In genomic region chr3:141707741-141708203, GRCh38 we compare ENCODE assay signal across 16 cellular contexts. TPM values are rescaled to one million over a fixed set of nuclear protein-coding genes. Genes with fewer than 3 reads are reported as not detected.
DNase-seq lines count a peak whose midpoint lies in the region; ATAC-seq and TF ChIP-seq lines count a peak whose summit lies in the region.
"Had no signal": no experiment of that assay in that cellular context is flagged by ENCODE, and none has a peak within 500 bp of the region (broad histone marks: within the 10 kb centered on the region; RNA-seq: fewer than 3 reads in every experiment).

No MANE protein-coding gene starts in this region.

- H3K9me2 ChIP-seq in SK-N-SH = no peaks in the 10 kb centered on the region

- H3K27me3 ChIP-seq in SK-N-SH (ENCODE audit: insufficient read depth) = no peaks in the 10 kb centered on the region
- H3K27me3 ChIP-seq in fibroblast of lung (ENCODE audit: control insufficient read depth, insufficient read depth, low read length) = no peaks in the 10 kb centered on the region
- H3K27me3 ChIP-seq in smooth muscle cell (ENCODE audit: low read depth) = no peaks in the 10 kb centered on the region
- peaks cover 15% of the 10 kb centered on the region for H3K27me3 ChIP-seq in foreskin keratinocyte
- H3K27me3 ChIP-seq in gastroesophageal sphincter = no peaks in the 10 kb centered on the region
- H3K27me3 ChIP-seq: right lobe of liver, stomach had no signal

- TF ChIP-seq CTCF in SK-N-SH (IDR thresholded peaks at IDR 0.05) (no peak), fibroblast of lung (conservative IDR thresholded peaks at IDR 0.05 in 1 of 2, IDR thresholded peaks at IDR 0.05 in 1 of 2; ENCODE audit: low read depth in 1 of 2, low read length in 2 of 2) (no peak), smooth muscle cell (IDR thresholded peaks at IDR 0.05; ENCODE audit: borderline replicate concordance, insufficient read depth, poor library complexity, severe bottlenecking) (no peak), foreskin keratinocyte (conservative IDR thresholded peaks at IDR 0.05) (no peak), gastroesophageal sphincter (IDR thresholded peaks at IDR 0.05) (no peak)

- H3K79me2 ChIP-seq in SK-N-SH (ENCODE audit: insufficient read depth) (no peaks in the 10 kb centered on the region), fibroblast of lung (ENCODE audit: control insufficient read depth, insufficient read depth, low read length) (no peaks in the 10 kb centered on the region), smooth muscle cell (ENCODE audit: low read depth) (no peaks in the 10 kb centered on the region)

- H2AFZ ChIP-seq in SK-N-SH (ENCODE audit: low read depth) (peak overlapping the region; percentile 53; the same call in 1 of the 2 replicates), fibroblast of lung (ENCODE audit: low read length) (peak overlapping the region; percentile 58), smooth muscle cell (ENCODE audit: low read depth) (peak overlapping the region; percentile 0)

- H3K9ac ChIP-seq in SK-N-SH (no peak overlapping the region), fibroblast of lung (ENCODE audit: insufficient read depth, low read length) (no peak overlapping the region), smooth muscle cell (ENCODE audit: low read depth) (no peak overlapping the region)

- H3K4me3 ChIP-seq in SK-N-SH (ENCODE audit: low read depth in 2 of 2, low read length in 1 of 2) (no peak overlapping the region), fibroblast of lung (replicated peaks in 1 of 4; ENCODE audit: control extremely low read depth in 1 of 4, insufficient read depth in 1 of 4, low read depth in 3 of 4, low read length in 4 of 4) (no peak overlapping the region), smooth muscle cell (no peak overlapping the region), gastroesophageal sphincter (no peak overlapping the region)
- H3K4me3 ChIP-seq: right lobe of liver, stomach had no signal

- DNase-seq in ELR (ENCODE audit: low read depth) (peak; percentile 48), SK-N-SH (no peak), fibroblast of lung (ENCODE audit: low read depth in 2 of 2) (peak; percentile 34 to 75), smooth muscle cell (lab: John Stamatoyannopoulos, UW; ENCODE audit: unreplicated experiment) (no peak), foreskin keratinocyte (no peak)
- no peak for DNase-seq in activated naive CD4-positive, alpha-beta T cell (lab: John Stamatoyannopoulos, UW)
- DNase-seq: activated CD4-positive, CD25-positive, alpha-beta regulatory T cell; activated CD8-positive, alpha-beta memory T cell treated with anti-CD3 and anti-CD28 coated beads, Interleukin-2, amount 50 U/mL, for 4 hours; activated naive CD8-positive, alpha-beta T cell treated with anti-CD3 and anti-CD28 coated beads for 36 hours; CD8-positive, alpha-beta T cell; GF-D8; H9; right lobe of liver; stomach had no signal

- H3K9me3 ChIP-seq in SK-N-SH (no peaks in the 10 kb centered on the region), fibroblast of lung (ENCODE audit: control insufficient read depth, insufficient read depth, low read depth, low read length) (no peaks in the 10 kb centered on the region), smooth muscle cell (replicated peaks; ENCODE audit: low read depth) (no peaks in the 10 kb centered on the region), gastroesophageal sphincter (no peaks in the 10 kb centered on the region)
- H3K9me3 ChIP-seq: right lobe of liver, stomach had no signal

- H3K27ac ChIP-seq in SK-N-SH (ENCODE audit: low read depth in 2 of 2, low read length in 1 of 2) (peak overlapping the region; percentile 65 to 66; a peak in 3 of 4 replicates), fibroblast of lung (ENCODE audit: insufficient read depth, low read length) (peak overlapping the region; percentile 2), smooth muscle cell (ENCODE audit: low read depth) (no peak overlapping the region), foreskin keratinocyte (no peak overlapping the region), gastroesophageal sphincter (peak overlapping the region in 1 of 4 donors; percentile 6)
- H3K27ac ChIP-seq: right lobe of liver had no signal

- H3F3A ChIP-seq in SK-N-SH (replicated peaks; ENCODE audit: insufficient read depth) (peaks cover 6% of the 10 kb centered on the region), smooth muscle cell (ENCODE audit: low read depth) (no peaks in the 10 kb centered on the region)

- H4K20me1 ChIP-seq in SK-N-SH (ENCODE audit: insufficient read depth) (no peaks in the 10 kb centered on the region), fibroblast of lung (ENCODE audit: control insufficient read depth, extremely low read depth, insufficient read depth, low read length) (no peaks in the 10 kb centered on the region), smooth muscle cell (ENCODE audit: low read depth) (no peaks in the 10 kb centered on the region)

- no peak for TF ChIP-seq RAD21 in SK-N-SH (IDR thresholded peaks at IDR 0.05; ENCODE audit: low read length)

- H3K4me1 ChIP-seq in SK-N-SH (ENCODE audit: control insufficient read depth in 1 of 2, insufficient read depth in 2 of 2, low read depth in 1 of 2, low read length in 1 of 2) = peaks cover 0 to 18% of the 10 kb centered on the region in 2 experiments; a peak in 3 of 4 replicates
- peaks cover 9% of the 10 kb centered on the region for H3K4me1 ChIP-seq in fibroblast of lung (ENCODE audit: control insufficient read depth, extremely low read depth, insufficient read depth, low read length)
- no peaks in the 10 kb centered on the region for H3K4me1 ChIP-seq in smooth muscle cell (ENCODE audit: low read depth)
- H3K4me1 ChIP-seq in foreskin keratinocyte = no peaks in the 10 kb centered on the region
- H3K4me1 ChIP-seq in gastroesophageal sphincter = peaks cover 0 to 11% (median 4%) of the 10 kb centered on the region in 3 donors
- H3K4me1 ChIP-seq: right lobe of liver had no signal

- H3K36me3 ChIP-seq in SK-N-SH (replicated peaks in 1 of 2; ENCODE audit: control insufficient read depth in 1 of 2, insufficient read depth in 2 of 2, low read length in 1 of 2) = no peaks in the 10 kb centered on the region
- no peaks in the 10 kb centered on the region for H3K36me3 ChIP-seq in fibroblast of lung (ENCODE audit: control insufficient read depth, insufficient read depth, low read length)
- H3K36me3 ChIP-seq in smooth muscle cell (ENCODE audit: low read depth) = no peaks in the 10 kb centered on the region
- no peaks in the 10 kb centered on the region for H3K36me3 ChIP-seq in gastroesophageal sphincter
- H3K36me3 ChIP-seq: right lobe of liver, stomach had no signal

- no peak for TF ChIP-seq EP300 in SK-N-SH (IDR thresholded peaks at IDR 0.05; ENCODE audit: borderline replicate concordance in 1 of 2, low read depth in 1 of 2, low read length in 1 of 2)
- no peak for TF ChIP-seq EP300 in gastroesophageal sphincter (IDR thresholded peaks at IDR 0.05)

- TF ChIP-seq POLR2A in gastroesophageal sphincter (IDR thresholded peaks at IDR 0.05) = no peak

- H3K4me2 ChIP-seq in SK-N-SH (peak overlapping the region; percentile 37), fibroblast of lung (ENCODE audit: extremely low read depth, insufficient read depth, low read length) (peak overlapping the region; percentile 29), smooth muscle cell (peak overlapping the region; percentile 23)

- no peak for ATAC-seq in HG02870 (IDR thresholded peaks at IDR 0.05; ENCODE audit: unreplicated experiment)
- ATAC-seq in foreskin keratinocyte = no peak
- no peak for ATAC-seq in gastroesophageal sphincter
- ATAC-seq: CD8-positive, alpha-beta T cell; right lobe of liver had no signal

- CTCF ChIA-PET in SK-N-SH (lab: Yijun Ruan, JAX) = no interaction called here

- WGBS in SK-N-SH (ENCODE audit: low lambda C conversion rate) = 60% methylated on average over 2 of the region's 2 CpGs
- WGBS in smooth muscle cell (ENCODE audit: low lambda C conversion rate) = 20% methylated on average over 2 of the region's 2 CpGs
- 0 to 30% methylated on average over 2 of the region's 2 CpGs for WGBS in gastroesophageal sphincter (ENCODE audit: low coverage in 1 of 2), 2 donors

- POLR2A ChIA-PET in SK-N-SH (lab: Yijun Ruan, JAX) = no interaction called here

TF ChIP-seq in SK-N-SH, 30 proteins besides CTCF, POLR2A, EP300 and RAD21:
- TF ChIP-seq TCF12 (IDR thresholded peaks at IDR 0.05) (peak; percentile 20; the same call in 1 of the 2 replicates), MEF2A (IDR thresholded peaks at IDR 0.05; ENCODE audit: borderline replicate concordance, low read depth) (0 out of 2 replicates have a peak, but pooled peaks have one; percentile 20), YY1 (IDR thresholded peaks at IDR 0.05; ENCODE audit: low read depth) (no peak)

RNA-seq across cellular contexts. Expression of gene RNF7, which starts 30.3 kb away (rescaled TPM):
- polyA plus RNA-seq in SK-N-SH (2012; rRNA removed) (77.1 and 119 TPM in 2 replicates), fibroblast of lung (102 and 123 TPM in 2 replicates), smooth muscle cell (229 and 233 TPM in 2 replicates), foreskin keratinocyte (117 and 123 TPM in 2 replicates)
- polyA plus RNA-seq in SK-N-SH (2012; cell fraction: cytosol; rRNA removed) = 128 and 145 TPM in 2 replicates
- 21.7 and 28.3 TPM in 2 replicates for polyA plus RNA-seq in SK-N-SH (2012; cell fraction: nucleus; rRNA removed)
- total RNA-seq in fibroblast of lung (27.2 and 38.6 TPM in 2 replicates), smooth muscle cell (127 and 130 TPM in 2 replicates), foreskin keratinocyte (81.6 and 86.2 TPM in 2 replicates), gastroesophageal sphincter (100 to 1,000 TPM in 1 of 4 donors, 10 to 100 TPM in 3; 73.0 to 133 (median 87.7) TPM)
- 105 and 126 TPM in 2 replicates for polyA plus RNA-seq in fibroblast of lung (2012)
- 8.2 and 18.6 TPM in 2 replicates for polyA minus RNA-seq in fibroblast of lung (ENCODE audit: low replicate concordance)

RNA-seq across cellular contexts. Expression of gene GRK7, which starts 55.4 kb away (rescaled TPM):
- polyA plus RNA-seq in SK-N-SH (2012; rRNA removed) (0.03 TPM in 1 of 2 replicates, not detected in the other), fibroblast of lung (not detected in 2 replicates), smooth muscle cell (not detected in 2 replicates), foreskin keratinocyte (not detected in 2 replicates)
- not detected in 2 replicates for polyA plus RNA-seq in SK-N-SH (2012; cell fraction: cytosol; rRNA removed)
- 0.05 and 0.06 TPM in 2 replicates for polyA plus RNA-seq in SK-N-SH (2012; cell fraction: nucleus; rRNA removed)
- total RNA-seq in fibroblast of lung (under 0.01 TPM in 1 of 2 replicates, not detected in the other), smooth muscle cell (not detected in 2 replicates), foreskin keratinocyte (not detected in 2 replicates), gastroesophageal sphincter (not detected)
- not detected in 2 replicates for polyA plus RNA-seq in fibroblast of lung (2012)
- polyA minus RNA-seq in fibroblast of lung (ENCODE audit: low replicate concordance) = not detected in 2 replicates
- total RNA-seq: activated naive CD8-positive, alpha-beta T cell treated with anti-CD3 and anti-CD28 coated beads for 36 hours; H9 had no signal

Comparison
In these comparisons a context has a peak if more than half of its experiments do, and no peak if none do; other contexts are left out.
1. DNase-seq: peak in ELR (single experiment) and fibroblast of lung (2 of 2); none in SK-N-SH (single experiment), smooth muscle cell (single experiment), activated naive CD4-positive, alpha-beta T cell (0 of 4) and foreskin keratinocyte (0 of 2).
2. H2AFZ ChIP-seq: peak in every context shown above with its lines; median percentile 58 in fibroblast of lung; 53 in SK-N-SH; 0 in smooth muscle cell.
3. H3K27ac ChIP-seq: peak in SK-N-SH (2 of 2) and fibroblast of lung (single experiment); none in smooth muscle cell (single experiment) and foreskin keratinocyte (single experiment).
4. Peak in every context shown above with its lines, with median percentiles within 50 percentile points of each other: H3K4me2 ChIP-seq.